Comparison of ENCODE assay signal across 14 cellular contexts in genomic region chr14:56414231-56414630, GRCh38.
"Had no signal": no experiment of that assay in that cellular context is flagged by ENCODE, and none has a peak within 500 bp of the region (broad histone marks: within the 10 kb centered on the region; RNA-seq: fewer than 3 reads in every experiment).

No MANE protein-coding gene starts in this region.

- H3K36me3 ChIP-seq: right atrium auricular region had no signal

- H3K4me3 ChIP-seq: right atrium auricular region had no signal

- ATAC-seq: activated CD4-positive, CD25-positive, alpha-beta regulatory T cell treated with anti-CD3 and anti-CD28 coated beads, Interleukin-2, amount 50 U/mL, for 24 hours; activated naive CD8-positive, alpha-beta T cell treated with anti-CD3 and anti-CD28 coated beads, Interleukin-2, amount 50 U/mL, for 24 hours; effector memory CD8-positive, alpha-beta T cell; stimulated activated memory B cell treated with anti-CD40 and anti-IgM and Interleukin-4, amounts not matched to agents 10 μg/mL and 1 μg/mL and 100 μg/mL, for 72 hours had no signal

- DNase-seq: activated naive CD4-positive, alpha-beta T cell treated with Interleukin-2 at 50 U/mL for 16 hours; activated naive CD8-positive, alpha-beta T cell treated with anti-CD3 and anti-CD28 coated beads, Interleukin-2, amount 50 U/mL, for 24 hours; aorta; cerebellar nuclear complex; effector memory CD8-positive, alpha-beta T cell; erythroblast; hippocampal formation; kidney glomerular epithelial cell; nephron progenitor cell; occipital lobe; stimulated activated CD4-positive, alpha-beta T cell treated with anti-CD3 and anti-CD28 coated beads, Interleukin-2, amount 100 ng/mL, for 48 hours had no signal

- H3K4me1 ChIP-seq: right atrium auricular region had no signal

- H3K27me3 ChIP-seq: right atrium auricular region had no signal

- H3K9me3 ChIP-seq: right atrium auricular region had no signal
